8 cellular contexts compared by ENCODE assay signal in genomic region chr1:158087320-158087927, GRCh38.
A peak's percentile ranks its signal among the peaks of the same experiment; 100 is the strongest.
DNase-seq lines count a peak whose midpoint lies in the region; ATAC-seq and TF ChIP-seq lines count a peak whose summit lies in the region.

No MANE protein-coding gene starts in this region.

- peaks cover 0 to 4% (median 0%) of the 10 kb centered on the region in 7 donors for H3K9me3 Mint-ChIP-seq in CD14-positive monocyte

- H3K9ac ChIP-seq in MM.1S (ENCODE audit: low read length) (no peak overlapping the region), neuronal stem cell (ENCODE audit: low read depth, low read length, poor library complexity) (peak overlapping the region; percentile 32)

- intact Hi-C loops in CD14-positive monocyte (cut with micrococcal nuclease), result no loop called here

- no peaks in the 10 kb centered on the region for H3K4me1 ChIP-seq in MM.1S (ENCODE audit: low read length)
- H3K4me1 ChIP-seq in neuronal stem cell (ENCODE audit: control insufficient read depth in 2 of 2, insufficient read depth in 1 of 2, low read depth in 1 of 2, low read length in 2 of 2), result peaks cover 0 to 3% of the 10 kb centered on the region in 2 donors

- peak overlapping the region in 1 of 7 donors; percentile 15 for H3K27ac Mint-ChIP-seq in CD14-positive monocyte

- H3K27me3 ChIP-seq in MM.1S (replicated peaks; ENCODE audit: insufficient read depth, low read length), result peaks cover 40% of the 10 kb centered on the region
- no peaks in the 10 kb centered on the region for H3K27me3 ChIP-seq in neuronal stem cell (ENCODE audit: control insufficient read depth in 3 of 3, insufficient read depth in 3 of 3, low read depth in 1 of 3, low read length in 3 of 3)

- peaks cover 4% of the 10 kb centered on the region for H3K79me1 ChIP-seq in neuronal stem cell (ENCODE audit: low read depth, low read length)

- H4K8ac ChIP-seq in neuronal stem cell (ENCODE audit: low read depth, low read length), result no peak overlapping the region

- H2BK120ac ChIP-seq in neuronal stem cell (ENCODE audit: low read depth, low read length), result no peak overlapping the region

- no peak for DNase-seq in CD14-positive monocyte (ENCODE audit: low spot score)
- DNase-seq in MM.1S, result peak; percentile 71
- DNase-seq in UCSD-AML1 (lab: John Stamatoyannopoulos, UW; ENCODE audit: unreplicated experiment), result peak; percentile 56
- DNase-seq in fibroblast of the conjunctiva (ENCODE audit: low read depth), result peak; percentile 70
- DNase-seq in neuronal stem cell (ENCODE audit: low spot score), result peak; percentile 80
- no peak for DNase-seq in DMS79 (lab: John Stamatoyannopoulos, UW)
- DNase-seq in omental fat pad (ENCODE audit: low spot score), result no peak

- H3K79me2 ChIP-seq in MM.1S (ENCODE audit: low read length), result no peaks in the 10 kb centered on the region

- peak overlapping the region; percentile 42 for H2BK5ac ChIP-seq in neuronal stem cell (ENCODE audit: low read length)

- peak overlapping the region; percentile 29 for H3K18ac ChIP-seq in neuronal stem cell (ENCODE audit: low read length)

- H2BK15ac ChIP-seq in neuronal stem cell (ENCODE audit: low read length), result no peak overlapping the region

- H2AFZ ChIP-seq in MM.1S (ENCODE audit: low read length) (no peak overlapping the region), neuronal stem cell (ENCODE audit: low read length) (no peak overlapping the region)

- no peak overlapping the region for H2BK12ac ChIP-seq in neuronal stem cell (ENCODE audit: low read length)

- no peak overlapping the region for H4K91ac ChIP-seq in neuronal stem cell (ENCODE audit: low read depth, low read length, poor library complexity)

- H3F3A ChIP-seq in MM.1S (ENCODE audit: insufficient read depth, low read length), result no peaks in the 10 kb centered on the region

- no peaks in the 10 kb centered on the region for H4K20me1 ChIP-seq in MM.1S (ENCODE audit: insufficient read depth, low read length)

- H3K4me2 ChIP-seq in MM.1S (ENCODE audit: low read depth, low read length) (no peak overlapping the region), neuronal stem cell (ENCODE audit: insufficient read depth, low read length, poor library complexity, severe bottlenecking) (no peak overlapping the region)

- H2AK5ac ChIP-seq in neuronal stem cell (ENCODE audit: low read depth, low read length), result peak overlapping the region; percentile 53

- H3K27me3 Mint-ChIP-seq in CD14-positive monocyte (ENCODE audit: low read depth in 3 of 3), result peaks cover 0 to 3% (median 1%) of the 10 kb centered on the region in 3 donors

- peak; percentile 85 for TF ChIP-seq CTCF in CD14-positive monocyte (IDR thresholded peaks at IDR 0.05)
- TF ChIP-seq CTCF in MM.1S (IDR thresholded peaks at IDR 0.05; ENCODE audit: low read length), result peak; percentile 99
- TF ChIP-seq CTCF in omental fat pad (IDR thresholded peaks at IDR 0.05), result peak in 1 of 3 donors; percentile 42

- no peak overlapping the region for H3K4me3 Mint-ChIP-seq in CD14-positive monocyte

- H3K4me1 Mint-ChIP-seq in CD14-positive monocyte, result no peaks in the 10 kb centered on the region

- H3K9me3 ChIP-seq in MM.1S (replicated peaks; ENCODE audit: insufficient read depth, low read length) (no peaks in the 10 kb centered on the region), neuronal stem cell (replicated peaks in 1 of 2; ENCODE audit: control insufficient read depth in 2 of 2, insufficient read depth in 1 of 2, low read depth in 1 of 2, low read length in 2 of 2) (no peaks in the 10 kb centered on the region)

- H3K36me3 ChIP-seq in MM.1S (replicated peaks; ENCODE audit: insufficient read depth, low read length), result no peaks in the 10 kb centered on the region
- H3K36me3 ChIP-seq in neuronal stem cell (replicated peaks in 1 of 2; ENCODE audit: control insufficient read depth in 2 of 2, insufficient read depth in 2 of 2, low read length in 2 of 2), result peaks cover 70 to 91% of the 10 kb centered on the region in 2 donors

- no peak overlapping the region for H3K23ac ChIP-seq in neuronal stem cell (ENCODE audit: low read depth, low read length, poor library complexity)

- no peak overlapping the region for H3K4ac ChIP-seq in neuronal stem cell (ENCODE audit: low read length)

- no peaks in the 10 kb centered on the region for H3K36me3 Mint-ChIP-seq in CD14-positive monocyte

- H3K27ac ChIP-seq in MM.1S (ENCODE audit: low read length), result no peak overlapping the region
- H3K27ac ChIP-seq in neuronal stem cell (replicated peaks; ENCODE audit: low read length), result no peak overlapping the region

- no peak overlapping the region for H3K4me3 ChIP-seq in MM.1S (ENCODE audit: low read length)
- no peak overlapping the region for H3K4me3 ChIP-seq in neuronal stem cell (ENCODE audit: low read length in 2 of 2)

- ATAC-seq in GM18867 (IDR thresholded peaks at IDR 0.05; ENCODE audit: unreplicated experiment) (peak; percentile 75), omental fat pad (ENCODE audit: low FRiP score) (no peak)

- H3K14ac ChIP-seq in neuronal stem cell (ENCODE audit: low read length), result peak overlapping the region; percentile 3

- H3K9me2 ChIP-seq in MM.1S (replicated peaks; ENCODE audit: insufficient read depth, low read length), result no peaks in the 10 kb centered on the region

- no CpG with 5 or more reads among the region's 9 CpGs for WGBS in neuronal stem cell (ENCODE audit: extremely low coverage in 2 of 2, insufficient read length in 2 of 2, insufficient replicate concordance in 1 of 2), 2 donors

Comparison
In these comparisons a context has a peak if more than half of its experiments do, and no peak if none do; other contexts are left out.
1. DNase-seq: peak in MM.1S (single experiment), UCSD-AML1 (single experiment), fibroblast of the conjunctiva (single experiment) and neuronal stem cell (single experiment); none in CD14-positive monocyte (single experiment), DMS79 (single experiment) and omental fat pad (single experiment).